ENCODE assay signal across 11 cellular contexts in genomic region chr12:11152725-11153124, GRCh38. TPM values are rescaled to one million over a fixed set of nuclear protein-coding genes. Genes with fewer than 3 reads are reported as not detected.
"Had no signal": no experiment of that assay in that cellular context is flagged by ENCODE, and none has a peak within 500 bp of the region (broad histone marks: within the 10 kb centered on the region; RNA-seq: fewer than 3 reads in every experiment).

No MANE protein-coding gene starts in this region.

- H3K9ac ChIP-seq: GM23248 had no signal

- ATAC-seq: HCT116, HepG2 had no signal

- H2AFZ ChIP-seq: GM23248 had no signal

- H3K4me3 Mint-ChIP-seq: HFFc6, IgD-negative memory B cell had no signal

- H3K4me3 ChIP-seq: GM23248 had no signal

- H3K27ac ChIP-seq: GM23248, HL-60 had no signal

- DNase-seq: GM23248, GOT3, H7, HFFc6, KBM-7 had no signal

- H3K27me3 Mint-ChIP-seq: IgD-negative memory B cell had no signal

- H3K27ac Mint-ChIP-seq: HFFc6, IgD-negative memory B cell had no signal

RNA-seq across cellular contexts. Expression of gene TAS2R30, which starts 18.3 kb away (rescaled TPM):
- polyA plus RNA-seq: GM23248 had no signal

RNA-seq across cellular contexts. Expression of gene TAS2R42, which starts 34.0 kb away (rescaled TPM):
- total RNA-seq: GM23248, H4, H7, HepG2, HFFc6, HT1080 had no signal
- polyA plus RNA-seq: GM23248, HepG2, IgD-negative memory B cell had no signal
